10 cellular contexts compared by ENCODE assay signal in genomic region chr10:31749981-31750850, GRCh38.
DNase-seq lines count a peak whose midpoint lies in the region; ATAC-seq and TF ChIP-seq lines count a peak whose summit lies in the region.
"Had no signal": no experiment of that assay in that cellular context is flagged by ENCODE, and none has a peak within 500 bp of the region (broad histone marks: within the 10 kb centered on the region; RNA-seq: fewer than 3 reads in every experiment).

No MANE protein-coding gene starts in this region.

- no peaks in the 10 kb centered on the region for H3K36me3 ChIP-seq in spleen

- TF ChIP-seq CTCF in spleen (IDR thresholded peaks at IDR 0.05 in 8 of 11, conservative IDR thresholded peaks at IDR 0.05 in 3 of 11), result no peak

- DNase-seq in NCI-H128 (lab: John Stamatoyannopoulos, UW; ENCODE audit: unreplicated experiment) (peak; percentile 11), inferior parietal cortex (ENCODE audit: extremely low spot score) (peak; percentile 13), spleen (peak; percentile 75), NCI-H187 treated with DMSO at 0.1 percent for 48 hours (lab: John Stamatoyannopoulos, UW) (no peak)
- DNase-seq in stimulated activated naive B cell treated with anti-CD40 and anti-IgM and Interleukin-4, amounts not matched to agents 10 μg/mL and 1 μg/mL and 100 μg/mL, for 72 hours, result no peak
- no peak for DNase-seq in activated CD4-positive, alpha-beta T cell treated with anti-CD3 and anti-CD28 coated beads for 4 hours

- no peak overlapping the region for H3K4me3 ChIP-seq in spleen
- H3K4me3 ChIP-seq: GM12878 had no signal

- no peak overlapping the region for H3K27ac Mint-ChIP-seq in stimulated activated naive B cell treated with anti-CD40 and anti-IgM and Interleukin-4, amounts not matched to agents 10 μg/mL and 1 μg/mL and 100 μg/mL, for 72 hours

- intact Hi-C loops in spleen (cut with DNase I; ENCODE audit: low total_unique reads), result no loop called here

- no peaks in the 10 kb centered on the region for H3K9me3 ChIP-seq in spleen

- H3K4me1 ChIP-seq in spleen, result peaks cover 13 to 55% (median 34%) of the 10 kb centered on the region in 6 donors

- H3K27ac ChIP-seq in spleen, result peak overlapping the region in 2 of 8 donors; percentile 31 to 32
- H3K27ac ChIP-seq: RWPE1 had no signal

- no peak overlapping the region for H3K4me3 Mint-ChIP-seq in stimulated activated naive B cell treated with anti-CD40 and anti-IgM and Interleukin-4, amounts not matched to agents 10 μg/mL and 1 μg/mL and 100 μg/mL, for 72 hours

- WGBS in spleen, 5 donors, result 46 to 66% (median 57%) methylated on average over 22 to 28 of the region's 28 CpGs

- H3K27me3 ChIP-seq in spleen (replicated peaks in 1 of 7), result no peaks in the 10 kb centered on the region

- peaks cover 19 to 35% of the 10 kb centered on the region in 2 donors for H3K4me1 Mint-ChIP-seq in stimulated activated naive B cell treated with anti-CD40 and anti-IgM and Interleukin-4, amounts not matched to agents 10 μg/mL and 1 μg/mL and 100 μg/mL, for 72 hours

- no peak for TF ChIP-seq POLR2A in spleen (IDR thresholded peaks at IDR 0.05)

- ATAC-seq in SK-N-SH treated with all-trans-retinoic acid at 6 μM for 48 hours (peak; percentile 22), GM18907 (IDR thresholded peaks at IDR 0.05; ENCODE audit: unreplicated experiment) (no peak)
- no peak for ATAC-seq in stimulated activated naive B cell treated with anti-CD40 and anti-IgM and Interleukin-4, amounts not matched to agents 10 μg/mL and 1 μg/mL and 100 μg/mL, for 72 hours (replicated peaks)
- ATAC-seq: GM12878 had no signal

- H3K27me3 Mint-ChIP-seq in stimulated activated naive B cell treated with anti-CD40 and anti-IgM and Interleukin-4, amounts not matched to agents 10 μg/mL and 1 μg/mL and 100 μg/mL, for 72 hours, result no peaks in the 10 kb centered on the region

- no peaks in the 10 kb centered on the region for H3K9me3 Mint-ChIP-seq in stimulated activated naive B cell treated with anti-CD40 and anti-IgM and Interleukin-4, amounts not matched to agents 10 μg/mL and 1 μg/mL and 100 μg/mL, for 72 hours

- H3K36me3 Mint-ChIP-seq in stimulated activated naive B cell treated with anti-CD40 and anti-IgM and Interleukin-4, amounts not matched to agents 10 μg/mL and 1 μg/mL and 100 μg/mL, for 72 hours, result no peaks in the 10 kb centered on the region

TF ChIP-seq in SK-N-SH treated with all-trans-retinoic acid at 6 μM for 48 hours, 23 proteins besides CTCF, POLR2A, EP300 and RAD21:
- TF ChIP-seq, protein P1, sequence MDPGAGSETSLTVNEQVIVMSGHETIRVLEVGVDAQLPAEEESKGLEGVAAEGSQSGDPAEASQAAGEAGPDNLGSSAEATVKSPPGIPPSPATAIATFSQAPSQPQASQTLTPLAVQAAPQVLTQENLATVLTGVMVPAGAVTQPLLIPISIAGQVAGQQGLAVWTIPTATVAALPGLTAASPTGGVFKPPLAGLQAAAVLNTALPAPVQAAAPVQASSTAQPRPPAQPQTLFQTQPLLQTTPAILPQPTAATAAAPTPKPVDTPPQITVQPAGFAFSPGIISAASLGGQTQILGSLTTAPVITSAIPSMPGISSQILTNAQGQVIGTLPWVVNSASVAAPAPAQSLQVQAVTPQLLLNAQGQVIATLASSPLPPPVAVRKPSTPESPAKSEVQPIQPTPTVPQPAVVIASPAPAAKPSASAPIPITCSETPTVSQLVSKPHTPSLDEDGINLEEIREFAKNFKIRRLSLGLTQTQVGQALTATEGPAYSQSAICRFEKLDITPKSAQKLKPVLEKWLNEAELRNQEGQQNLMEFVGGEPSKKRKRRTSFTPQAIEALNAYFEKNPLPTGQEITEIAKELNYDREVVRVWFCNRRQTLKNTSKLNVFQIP (CRISPR knock-in tag; IDR thresholded peaks at IDR 0.05; ENCODE audit: borderline replicate concordance, low read depth), result no peak
- TF ChIP-seq ZNF565 (CRISPR knock-in tag; conservative IDR thresholded peaks at IDR 0.05; ENCODE audit: low read depth), result no peak
- TF ChIP-seq ZNF8 (CRISPR knock-in tag; IDR thresholded peaks at IDR 0.05), result no peak
- TF ChIP-seq PATZ1 (CRISPR knock-in tag; IDR thresholded peaks at IDR 0.05; ENCODE audit: borderline replicate concordance), result no peak
- no peak for TF ChIP-seq GLIS3 (CRISPR knock-in tag; IDR thresholded peaks at IDR 0.05)
- TF ChIP-seq PPARA (CRISPR knock-in tag; IDR thresholded peaks at IDR 0.05; ENCODE audit: borderline replicate concordance), result no peak
- no peak for TF ChIP-seq ZFP30 (CRISPR knock-in tag; IDR thresholded peaks at IDR 0.05)
- TF ChIP-seq TCF4 (CRISPR knock-in tag; IDR thresholded peaks at IDR 0.05; ENCODE audit: borderline replicate concordance), result no peak
- no peak for TF ChIP-seq RARB (CRISPR knock-in tag; IDR thresholded peaks at IDR 0.05)
- no peak for TF ChIP-seq CSDC2 (CRISPR knock-in tag; IDR thresholded peaks at IDR 0.05)
- TF ChIP-seq ZC3H10 (CRISPR knock-in tag; IDR thresholded peaks at IDR 0.05), result no peak

Comparison
In these comparisons a context has a peak if more than half of its experiments do, and no peak if none do; other contexts are left out.
1. DNase-seq: peak in NCI-H128 (single experiment), inferior parietal cortex (single experiment) and spleen (single experiment); none in stimulated activated naive B cell treated with anti-CD40 and anti-IgM and Interleukin-4, amounts not matched to agents 10 μg/mL and 1 μg/mL and 100 μg/mL, for 72 hours (single experiment), activated CD4-positive, alpha-beta T cell treated with anti-CD3 and anti-CD28 coated beads for 4 hours (0 of 2) and NCI-H187 treated with DMSO at 0.1 percent for 48 hours (single experiment).